In the genomic region with DNA sequence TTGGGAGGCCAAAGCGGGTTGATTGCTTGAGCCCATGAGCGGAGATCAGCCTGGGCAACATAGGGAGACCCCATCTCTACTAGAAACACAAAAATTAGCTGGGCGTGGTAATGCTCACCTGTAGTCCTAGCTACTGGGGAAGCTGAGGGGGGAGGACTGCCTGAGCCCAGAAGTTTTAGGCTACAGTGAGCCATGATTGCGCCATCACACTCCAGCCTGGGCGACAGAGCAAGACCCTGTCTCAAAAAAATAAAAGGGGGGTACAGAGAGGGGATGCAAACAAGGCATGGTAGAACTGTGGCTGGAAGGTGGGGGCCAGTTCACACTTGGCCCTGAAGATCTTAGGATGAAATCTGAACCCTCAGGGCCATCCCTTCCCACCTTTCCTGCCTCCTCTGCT, we compare ENCODE assay signal across 21 cellular contexts. TPM values are rescaled to one million over a fixed set of nuclear protein-coding genes. Genes with fewer than 3 reads are reported as not detected.
"Had no signal": no experiment of that assay in that cellular context is flagged by ENCODE, and none has a peak within 500 bp of the region (broad histone marks: within the 10 kb centered on the region; RNA-seq: fewer than 3 reads in every experiment).

No MANE protein-coding gene starts in this region.

- H3K27me3 ChIP-seq: ascending aorta, heart right ventricle, right atrium auricular region had no signal

- DNase-seq: activated CD4-positive, alpha-beta T cell treated with anti-CD3 and anti-CD28 coated beads, Interleukin-2, amount 50 U/mL, for 4 hours; activated CD4-positive, CD25-positive, alpha-beta regulatory T cell treated with anti-CD3 and anti-CD28 coated beads, Interleukin-2, amount 50 U/mL, for 72 hours; activated naive CD4-positive, alpha-beta T cell treated with anti-CD3 and anti-CD28 coated beads for 36 hours; activated naive CD8-positive, alpha-beta T cell treated with anti-CD3 and anti-CD28 coated beads, Interleukin-2, amount 50 U/mL, for 24 hours; erythroblast; heart right ventricle; islet precursor cell; natural killer cell; stimulated activated CD4-positive, alpha-beta T cell treated with anti-CD3 and anti-CD28 coated beads, Interleukin-4, amount 100 ng/mL, for 4 hours had no signal

- H3K4me3 Mint-ChIP-seq: activated naive CD4-positive, alpha-beta T cell treated with anti-CD3 and anti-CD28 coated beads for 36 hours; activated naive CD8-positive, alpha-beta T cell treated with anti-CD3 and anti-CD28 coated beads, Interleukin-2, amount 50 U/mL, for 24 hours; activated T-helper 17 cell treated with anti-CD3 and anti-CD28 coated beads, Interleukin-2, amount 50 U/mL, for 72 hours; natural killer cell; stimulated activated naive CD8-positive, alpha-beta T cell treated with anti-CD3 and anti-CD28 coated beads, Interleukin-15, Interleukin-2, amounts not matched to agents 100 ng/mL and 50 ng/mL, for 24 hours had no signal

- H3K4me1 Mint-ChIP-seq: activated naive CD8-positive, alpha-beta T cell treated with anti-CD3 and anti-CD28 coated beads, Interleukin-2, amount 50 U/mL, for 24 hours had no signal

- H3K9me3 Mint-ChIP-seq: activated naive CD4-positive, alpha-beta T cell treated with anti-CD3 and anti-CD28 coated beads for 36 hours; activated naive CD8-positive, alpha-beta T cell treated with anti-CD3 and anti-CD28 coated beads, Interleukin-2, amount 50 U/mL, for 24 hours; activated T-helper 17 cell treated with anti-CD3 and anti-CD28 coated beads, Interleukin-2, amount 50 U/mL, for 72 hours; natural killer cell; stimulated activated naive CD8-positive, alpha-beta T cell treated with anti-CD3 and anti-CD28 coated beads, Interleukin-15, Interleukin-2, amounts not matched to agents 100 ng/mL and 50 ng/mL, for 24 hours had no signal

- H3K4me2 ChIP-seq: smooth muscle cell had no signal

- H3K9me3 ChIP-seq: ascending aorta, gastroesophageal sphincter, heart right ventricle, mucosa of descending colon, right atrium auricular region had no signal

- H3K27ac ChIP-seq: ascending aorta, gastroesophageal sphincter, heart right ventricle, right atrium auricular region had no signal

- H3K4me1 ChIP-seq: ascending aorta, gastroesophageal sphincter, right atrium auricular region had no signal

- H3K36me3 ChIP-seq: ascending aorta, gastroesophageal sphincter, heart right ventricle, right atrium auricular region had no signal

- H3K4me3 ChIP-seq: ascending aorta, gastroesophageal sphincter, heart right ventricle, mucosa of descending colon, right atrium auricular region, smooth muscle cell had no signal

- H3K36me3 Mint-ChIP-seq: natural killer cell had no signal

- H3K27ac Mint-ChIP-seq: activated naive CD4-positive, alpha-beta T cell treated with anti-CD3 and anti-CD28 coated beads for 36 hours; activated naive CD8-positive, alpha-beta T cell treated with anti-CD3 and anti-CD28 coated beads, Interleukin-2, amount 50 U/mL, for 24 hours; natural killer cell; stimulated activated naive CD8-positive, alpha-beta T cell treated with anti-CD3 and anti-CD28 coated beads, Interleukin-15, Interleukin-2, amounts not matched to agents 100 ng/mL and 50 ng/mL, for 24 hours had no signal

- H3K27me3 Mint-ChIP-seq: stimulated activated naive CD8-positive, alpha-beta T cell treated with anti-CD3 and anti-CD28 coated beads, Interleukin-15, Interleukin-2, amounts not matched to agents 100 ng/mL and 50 ng/mL, for 24 hours had no signal

RNA-seq across cellular contexts. Expression of gene C1orf210, which starts 1.2 kb away (rescaled TPM):
- total RNA-seq: activated naive CD4-positive, alpha-beta T cell treated with anti-CD3 and anti-CD28 coated beads for 36 hours; activated T-helper 17 cell treated with anti-CD3 and anti-CD28 coated beads, Interleukin-2, amount 50 U/mL, for 72 hours; ascending aorta; cerebellum; dermis microvascular lymphatic vessel endothelial cell; heart right ventricle; natural killer cell; right atrium auricular region; T-helper 2 cell treated with Interferon-gamma antibody and Interleukin-4, amounts not matched to agents 100 ng/mL and 5 ng/mL, for 36 hours; temporal lobe had no signal
- polyA plus RNA-seq: heart right ventricle had no signal

RNA-seq across cellular contexts. Expression of gene TIE1, which starts 14.2 kb away (rescaled TPM):
- total RNA-seq: activated naive CD4-positive, alpha-beta T cell treated with anti-CD3 and anti-CD28 coated beads for 36 hours had no signal

RNA-seq across cellular contexts. Expression of gene TMEM125, which starts 16.8 kb away (rescaled TPM):
- total RNA-seq: activated T-helper 17 cell treated with anti-CD3 and anti-CD28 coated beads, Interleukin-2, amount 50 U/mL, for 72 hours; ascending aorta; dermis microvascular lymphatic vessel endothelial cell; natural killer cell; T-helper 2 cell treated with Interferon-gamma antibody and Interleukin-4, amounts not matched to agents 100 ng/mL and 5 ng/mL, for 36 hours had no signal

RNA-seq across cellular contexts. Expression of gene MPL, which starts 51.1 kb away (rescaled TPM):
- total RNA-seq: activated naive CD4-positive, alpha-beta T cell treated with anti-CD3 and anti-CD28 coated beads for 36 hours; activated T-helper 17 cell treated with anti-CD3 and anti-CD28 coated beads, Interleukin-2, amount 50 U/mL, for 72 hours; ascending aorta; bronchial epithelial cell; cerebellum; smooth muscle cell; T-helper 2 cell treated with Interferon-gamma antibody and Interleukin-4, amounts not matched to agents 100 ng/mL and 5 ng/mL, for 36 hours; temporal lobe had no signal
- polyA plus RNA-seq: smooth muscle cell had no signal
